27 cellular contexts compared by ENCODE assay signal in genomic region chr10:17765602-17766001, GRCh38. TPM values are rescaled to one million over a fixed set of nuclear protein-coding genes. Genes with fewer than 3 reads are reported as not detected.
"Had no signal": no experiment of that assay in that cellular context is flagged by ENCODE, and none has a peak within 500 bp of the region (broad histone marks: within the 10 kb centered on the region; RNA-seq: fewer than 3 reads in every experiment).

No MANE protein-coding gene starts in this region.

- H3K27ac Mint-ChIP-seq: natural killer cell; nephron; neural progenitor cell; progenitor cell of endocrine pancreas; stimulated activated effector memory CD8-positive, alpha-beta T cell treated with anti-CD3 and anti-CD28 coated beads, Interleukin-12 subunit alpha, Interleukin-12 subunit beta, amount 100 ng/mL, for 72 hours; stimulated activated naive B cell treated with anti-CD40 and anti-IgM and Interleukin-4, amounts not matched to agents 10 μg/mL and 1 μg/mL and 100 μg/mL, for 72 hours; stimulated activated naive CD8-positive, alpha-beta T cell treated with anti-CD3 and anti-CD28 coated beads, Interleukin-15, Interleukin-2, amounts not matched to agents 100 ng/mL and 50 ng/mL, for 24 hours; type B pancreatic cell had no signal

- DNase-seq: natural killer cell; occipital lobe; ovary; posterior cingulate gyrus; psoas muscle; right cardiac atrium; right lobe of liver; sigmoid colon; small intestine; stimulated activated CD4-positive, alpha-beta T cell treated with anti-CD3 and anti-CD28 coated beads, Interleukin-15, amount 100 ng/mL, for 24 hours; stimulated activated CD4-positive, alpha-beta T cell treated with anti-CD3 and anti-CD28 coated beads, Interleukin-2, amount 100 ng/mL, for 24 hours; stimulated activated CD4-positive, alpha-beta T cell treated with anti-CD3 and anti-CD28 coated beads, Interleukin-2, amount 100 ng/mL, for 48 hours; stimulated activated CD4-positive, alpha-beta T cell treated with anti-CD3 and anti-CD28 coated beads, Interleukin-4, amount 100 ng/mL, for 24 hours; stimulated activated naive B cell treated with anti-CD40 and anti-IgM and Interleukin-4, amounts not matched to agents 10 μg/mL and 1 μg/mL and 100 μg/mL, for 72 hours; stimulated activated naive CD4-positive, alpha-beta T cell treated with Interleukin-2 at 50 U/mL for 16 hours; substantia nigra; testis; tibial artery; transverse colon; upper lobe of right lung; uterus had no signal

- H3K4me3 Mint-ChIP-seq: natural killer cell; nephron; neural progenitor cell; stimulated activated effector memory CD8-positive, alpha-beta T cell treated with anti-CD3 and anti-CD28 coated beads, Interleukin-12 subunit alpha, Interleukin-12 subunit beta, amount 100 ng/mL, for 72 hours; stimulated activated naive B cell treated with anti-CD40 and anti-IgM and Interleukin-4, amounts not matched to agents 10 μg/mL and 1 μg/mL and 100 μg/mL, for 72 hours; stimulated activated naive CD8-positive, alpha-beta T cell treated with anti-CD3 and anti-CD28 coated beads, Interleukin-15, Interleukin-2, amounts not matched to agents 100 ng/mL and 50 ng/mL, for 24 hours; type B pancreatic cell had no signal

- H3K36me3 Mint-ChIP-seq: natural killer cell; neural progenitor cell; stimulated activated effector memory CD8-positive, alpha-beta T cell treated with anti-CD3 and anti-CD28 coated beads, Interleukin-12 subunit alpha, Interleukin-12 subunit beta, amount 100 ng/mL, for 72 hours; type B pancreatic cell had no signal

- H3K4me1 Mint-ChIP-seq: natural killer cell; nephron; neural progenitor cell; stimulated activated effector memory CD8-positive, alpha-beta T cell treated with anti-CD3 and anti-CD28 coated beads, Interleukin-12 subunit alpha, Interleukin-12 subunit beta, amount 100 ng/mL, for 72 hours; stimulated activated naive B cell treated with anti-CD40 and anti-IgM and Interleukin-4, amounts not matched to agents 10 μg/mL and 1 μg/mL and 100 μg/mL, for 72 hours had no signal

- ATAC-seq: natural killer cell; psoas muscle; right cardiac atrium; right lobe of liver; stimulated activated effector memory CD8-positive, alpha-beta T cell treated with anti-CD3 and anti-CD28 coated beads, Interleukin-12 subunit alpha, Interleukin-12 subunit beta, amount 100 ng/mL, for 72 hours; stimulated activated naive B cell treated with anti-CD40 and anti-IgM and Interleukin-4, amounts not matched to agents 10 μg/mL and 1 μg/mL and 100 μg/mL, for 72 hours had no signal

- H3K27me3 Mint-ChIP-seq: stimulated activated naive B cell treated with anti-CD40 and anti-IgM and Interleukin-4, amounts not matched to agents 10 μg/mL and 1 μg/mL and 100 μg/mL, for 72 hours had no signal

- H3K9me3 Mint-ChIP-seq: natural killer cell; neural progenitor cell; stimulated activated effector memory CD8-positive, alpha-beta T cell treated with anti-CD3 and anti-CD28 coated beads, Interleukin-12 subunit alpha, Interleukin-12 subunit beta, amount 100 ng/mL, for 72 hours; stimulated activated naive CD8-positive, alpha-beta T cell treated with anti-CD3 and anti-CD28 coated beads, Interleukin-15, Interleukin-2, amounts not matched to agents 100 ng/mL and 50 ng/mL, for 24 hours had no signal

RNA-seq across cellular contexts. Expression of gene MRC1, which starts 43.5 kb away (rescaled TPM):
- total RNA-seq: progenitor cell of endocrine pancreas had no signal
